Comparison of ENCODE assay signal across 18 cellular contexts in the genomic region with DNA sequence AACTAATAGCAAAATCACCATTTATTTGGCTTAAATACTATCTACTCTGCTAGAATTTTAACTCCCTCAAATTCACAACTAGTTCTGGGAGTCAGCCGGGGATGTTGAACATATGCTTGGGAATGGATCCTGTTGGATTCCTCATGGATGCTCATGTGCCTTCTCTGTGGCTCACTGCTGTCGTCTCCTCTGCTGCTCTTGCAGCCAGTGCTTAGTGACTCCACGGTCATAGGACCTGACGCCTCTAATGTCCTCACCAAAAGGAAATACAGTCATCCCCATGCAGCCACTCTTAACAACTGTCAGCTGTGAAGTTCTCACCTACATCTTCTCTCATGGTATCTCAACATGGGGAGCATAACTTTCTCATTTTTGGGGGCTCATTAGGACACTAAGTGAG. TPM values are rescaled to one million over a fixed set of nuclear protein-coding genes. Genes with fewer than 3 reads are reported as not detected.
A peak's percentile ranks its signal among the peaks of the same experiment; 100 is the strongest.
DNase-seq lines count a peak whose midpoint lies in the region; ATAC-seq, FAIRE-seq and TF ChIP-seq lines count a peak whose summit lies in the region.
"Had no signal": no experiment of that assay in that cellular context is flagged by ENCODE, and none has a peak within 500 bp of the region (broad histone marks: within the 10 kb centered on the region; RNA-seq: fewer than 3 reads in every experiment).

No MANE protein-coding gene starts in this region.

- DNase-seq in IMR-90 (no peak), bronchial epithelial cell (ENCODE audit: low read depth) (no peak), mesenchymal stem cell (no peak), NCI-H1417 treated with DMSO at 0.1 percent for 48 hours (lab: John Stamatoyannopoulos, UW) (no peak), GOT3 (lab: John Stamatoyannopoulos, UW) (no peak)
- DNase-seq: C1 segment of cervical spinal cord; Calu3; CD4-positive, alpha-beta memory T cell; COR-L47; DMS53; DMS79 treated with DMSO at 0.1 percent for 48 hours; HFFc6 had no signal

- no peak for TF ChIP-seq CTCF in IMR-90 (conservative IDR thresholded peaks at IDR 0.05; ENCODE audit: low read depth, low read length)
- no peak for TF ChIP-seq CTCF in bronchial epithelial cell (IDR thresholded peaks at IDR 0.05; ENCODE audit: insufficient read depth, low read length, severe bottlenecking)

- H2BK20ac ChIP-seq in IMR-90 (ENCODE audit: low read depth, low read length) = no peak overlapping the region

- no peak for ATAC-seq in IMR-90 (ENCODE audit: low read depth)
- no peak for ATAC-seq in HG03469 (IDR thresholded peaks at IDR 0.05; ENCODE audit: unreplicated experiment)
- ATAC-seq: GM23338 had no signal

- H3K14ac ChIP-seq in IMR-90 (replicated peaks; ENCODE audit: low read depth, low read length) (no peak overlapping the region), mesenchymal stem cell (ENCODE audit: low read length in 2 of 2) (no peak overlapping the region)

- H3K4me1 ChIP-seq in IMR-90 (ENCODE audit: control insufficient read depth, insufficient read depth, low read length) (peaks cover 2% of the 10 kb centered on the region), mesenchymal stem cell (ENCODE audit: control insufficient read depth, insufficient read depth, low read depth, low read length) (peaks cover 3% of the 10 kb centered on the region)
- H3K4me1 ChIP-seq: HAP-1 had no signal

- no peak overlapping the region for H3K9ac ChIP-seq in IMR-90 (ENCODE audit: low read depth, low read length)
- H3K9ac ChIP-seq in mesenchymal stem cell (ENCODE audit: low read length) = no peak overlapping the region

- H4K91ac ChIP-seq in IMR-90 (ENCODE audit: insufficient read depth, low read depth, low read length) (no peak overlapping the region), mesenchymal stem cell (ENCODE audit: low read length) (no peak overlapping the region)

- H3K9me1 ChIP-seq in IMR-90 (ENCODE audit: insufficient read depth, low read length) = no peaks in the 10 kb centered on the region; the same call in 1 of the 2 replicates

- H3K27ac ChIP-seq in IMR-90 (ENCODE audit: insufficient read depth, low read length) (no peak overlapping the region), mesenchymal stem cell (ENCODE audit: low read length, poor library complexity, severe bottlenecking) (no peak overlapping the region)

- in situ Hi-C loops in IMR-90 (cut with MboI; ENCODE audit: low sequenced_read_pairs) = no loop called here

- H3K4me3 ChIP-seq in IMR-90 (ENCODE audit: insufficient read depth, low read depth, low read length) (no peak overlapping the region), bronchial epithelial cell (ENCODE audit: low read depth, low read length) (no peak overlapping the region), mesenchymal stem cell (ENCODE audit: insufficient read depth in 1 of 2, low read depth in 1 of 2, low read length in 2 of 2) (no peak overlapping the region)
- H3K4me3 ChIP-seq: GM23338, HAP-1 had no signal

- H3K23ac ChIP-seq in IMR-90 (ENCODE audit: low read depth, low read length) = no peak overlapping the region
- no peak overlapping the region for H3K23ac ChIP-seq in mesenchymal stem cell (ENCODE audit: low read length in 2 of 2)

- POLR2A ChIA-PET in IMR-90 (lab: Charles Lee; ENCODE audit: unreplicated experiment) = no interaction called here

- peak; percentile 23 for FAIRE-seq in bronchial epithelial cell (lab: Jason Lieb, UNC)
- FAIRE-seq: G401.6, GM19239, H54 had no signal

- no peak overlapping the region for H3K56ac ChIP-seq in IMR-90 (ENCODE audit: extremely low read depth, insufficient read depth, low read length)

- no TSS peak for BruUV-seq in IMR-90 (replicated peaks; lab: Mats Ljungman, UMichigan)

- intact Hi-C loops in IMR-90 (cut with micrococcal nuclease) = no loop called here

- no peak for TF ChIP-seq RAD21 in IMR-90 (IDR thresholded peaks at IDR 0.05; ENCODE audit: low read length)

- H3K4ac ChIP-seq in IMR-90 (ENCODE audit: low read depth, low read length) (no peak overlapping the region), mesenchymal stem cell (ENCODE audit: low read depth in 1 of 2, low read length in 2 of 2) (no peak overlapping the region)

- no peak for TF ChIP-seq POLR2A in IMR-90 (IDR thresholded peaks at IDR 0.05; ENCODE audit: low read depth, low read length)

- H2AK9ac ChIP-seq in IMR-90 (replicated peaks; ENCODE audit: low read depth, low read length, poor library complexity) = no peak overlapping the region

- peaks cover 2% of the 10 kb centered on the region; the same call in 1 of the 2 replicates for H3K9me3 ChIP-seq in IMR-90 (ENCODE audit: control insufficient read depth, insufficient read depth, low read length)
- H3K9me3 ChIP-seq in mesenchymal stem cell (ENCODE audit: control insufficient read depth, low read length) = no peaks in the 10 kb centered on the region
- H3K9me3 ChIP-seq: HAP-1 had no signal

- no peak overlapping the region for H2BK5ac ChIP-seq in IMR-90 (ENCODE audit: low read depth, low read length, poor library complexity, severe bottlenecking)
- H2BK5ac ChIP-seq in mesenchymal stem cell (ENCODE audit: low read depth, low read length, poor library complexity, severe bottlenecking) = no peak overlapping the region

- H3K18ac ChIP-seq in IMR-90 (ENCODE audit: low read depth, low read length) (peak overlapping the region; percentile 20; the same call in 1 of the 2 replicates), mesenchymal stem cell (ENCODE audit: low read depth in 1 of 2, low read length in 2 of 2) (no peak overlapping the region)

- H2BK12ac ChIP-seq in mesenchymal stem cell (ENCODE audit: low read length in 2 of 2) = no peak overlapping the region

- H3K79me1 ChIP-seq in IMR-90 (ENCODE audit: low read depth in 1 of 2, low read length in 2 of 2) = no peaks in the 10 kb centered on the region
- peaks cover 21% of the 10 kb centered on the region for H3K79me1 ChIP-seq in mesenchymal stem cell (replicated peaks; ENCODE audit: low read length, poor library complexity, severe bottlenecking)

- H3K36me3 ChIP-seq in IMR-90 (ENCODE audit: control insufficient read depth, insufficient read depth, low read length) (no peaks in the 10 kb centered on the region), bronchial epithelial cell (ENCODE audit: control insufficient read depth, insufficient read depth, low read length) (no peaks in the 10 kb centered on the region), mesenchymal stem cell (ENCODE audit: control insufficient read depth in 1 of 2, insufficient read depth in 2 of 2, low read depth in 1 of 2, low read length in 2 of 2) (peaks cover 0 to 10% of the 10 kb centered on the region in 2 experiments)
- H3K36me3 ChIP-seq: HAP-1 had no signal

- H4K5ac ChIP-seq in IMR-90 (ENCODE audit: low read depth, low read length) = no peak overlapping the region

- H4K8ac ChIP-seq in IMR-90 (ENCODE audit: low read depth in 2 of 2, low read length in 2 of 2) (no peak overlapping the region), mesenchymal stem cell (ENCODE audit: low read length) (no peak overlapping the region)

- H2AFZ ChIP-seq in IMR-90 (replicated peaks; ENCODE audit: low read length, poor library complexity) (no peak overlapping the region), mesenchymal stem cell (ENCODE audit: low read depth, low read length) (no peak overlapping the region)
- H2AFZ ChIP-seq: GM23338 had no signal

- H2BK15ac ChIP-seq in IMR-90 (ENCODE audit: low read depth, low read length) (no peak overlapping the region), mesenchymal stem cell (ENCODE audit: low read depth, poor library complexity, severe bottlenecking) (no peak overlapping the region)

- H2BK120ac ChIP-seq in IMR-90 (ENCODE audit: low read depth, low read length) (no peak overlapping the region), mesenchymal stem cell (ENCODE audit: low read depth, low read length) (no peak overlapping the region)

- WGBS in IMR-90 (ENCODE audit: extremely low coverage in 2 of 2, insufficient read length in 1 of 2), 2 experiments = no CpG with 5 or more reads among the region's 4 CpGs
- WGBS in mesenchymal stem cell = 95% methylated on average over 4 of the region's 4 CpGs

- CTCF ChIA-PET in IMR-90 (lab: Yijun Ruan, JAX) = interaction anchor here (1.1 kb wide), 1 partner anchor 261 kb away, joined by 3 read pairs; no protein-coding TSS in a partner anchor

- H2AK5ac ChIP-seq in IMR-90 (ENCODE audit: low read depth, low read length) (no peak overlapping the region), mesenchymal stem cell (ENCODE audit: low read length, severe bottlenecking) (peak overlapping the region; percentile 25)

- dilution Hi-C loops in IMR-90 (cut with HindIII; ENCODE audit: low sequenced_read_pairs, unreplicated experiment) = loop anchor here (25.0 kb wide), 1 partner anchor 262 kb away; no protein-coding TSS in a partner anchor

- no peaks in the 10 kb centered on the region for H4K20me1 ChIP-seq in IMR-90 (ENCODE audit: insufficient read depth, low read length)

- H3K27me3 ChIP-seq in IMR-90 (ENCODE audit: control insufficient read depth, insufficient read depth, low read length) (no peaks in the 10 kb centered on the region), bronchial epithelial cell (ENCODE audit: control insufficient read depth, insufficient read depth, low read length) (no peaks in the 10 kb centered on the region), mesenchymal stem cell (ENCODE audit: control insufficient read depth in 1 of 2, insufficient read depth in 1 of 2, low read length in 2 of 2) (no peaks in the 10 kb centered on the region)

- H3K4me2 ChIP-seq in IMR-90 (ENCODE audit: low read depth, low read length) (no peak overlapping the region), mesenchymal stem cell (ENCODE audit: low read length, poor library complexity, severe bottlenecking) (no peak overlapping the region)
- H3K4me2 ChIP-seq: GM23338 had no signal

TF ChIP-seq in IMR-90, 13 proteins besides CTCF, POLR2A, EP300 and RAD21 (continues in another document):
- no peak for TF ChIP-seq CHD1 (IDR thresholded peaks at IDR 0.05; ENCODE audit: low read depth, low read length)
- no peak for TF ChIP-seq FOS (IDR thresholded peaks at IDR 0.05; ENCODE audit: low read depth, low read length)
- no peak for TF ChIP-seq NFE2L2 (IDR thresholded peaks at IDR 0.05; ENCODE audit: low read depth, low read length)
- TF ChIP-seq SMC3 (IDR thresholded peaks at IDR 0.05; ENCODE audit: low read depth, low read length) = no peak
- TF ChIP-seq CEBPB (IDR thresholded peaks at IDR 0.05; ENCODE audit: low read depth, low read length) = no peak
- no peak for TF ChIP-seq MAFK (IDR thresholded peaks at IDR 0.05; ENCODE audit: low read depth, low read length)
- no peak for TF ChIP-seq MAZ (IDR thresholded peaks at IDR 0.05; ENCODE audit: borderline replicate concordance, low read depth, low read length)
- no peak for TF ChIP-seq RFX5 (IDR thresholded peaks at IDR 0.05; ENCODE audit: low read depth, low read length)

RNA-seq across cellular contexts. Expression of a gene that starts 59.4 kb away (rescaled TPM):
- 49.3 and 112 TPM in 2 replicates for total RNA-seq in IMR-90 (2012; rRNA removed)
- 83.2 and 106 TPM in 2 replicates for polyA plus RNA-seq in IMR-90 (2012; rRNA removed)
- polyA plus RNA-seq in IMR-90 (2012; cell fraction: cytosol; rRNA removed) = 19.0 and 21.0 TPM in 2 replicates
- polyA plus RNA-seq in IMR-90 (2012; cell fraction: nucleus; rRNA removed; ENCODE audit: low replicate concordance) = 9.2 and 30.2 TPM in 2 replicates
- total RNA-seq in bronchial epithelial cell = 27.9 and 53.8 TPM in 2 replicates
- 27.3 TPM for polyA plus RNA-seq in mesenchymal stem cell (2013, experiment 1 of 2)
- polyA plus RNA-seq in mesenchymal stem cell (2013, experiment 2 of 2) = 28.6 TPM
